In genomic region chr22:36447634-36448033, GRCh38 we compare ENCODE assay signal across 1 cellular context.
TF ChIP-seq lines count a peak whose summit lies in the region.

No MANE protein-coding gene starts in this region.

TF ChIP-seq in K562, 482 proteins besides CTCF, POLR2A, EP300 and RAD21:
- TF ChIP-seq SPI1 (IDR thresholded peaks at IDR 0.05; ENCODE audit: borderline replicate concordance, low read depth, low read length) (peak; percentile 50; the same call in 1 of the 2 replicates), ZNF717 (CRISPR knock-in tag; IDR thresholded peaks at IDR 0.05) (no peak)
